ENCODE assay signal across 8 cellular contexts in genomic region chr6:57898850-57899249, GRCh38.
DNase-seq lines count a peak whose midpoint lies in the region; ATAC-seq and TF ChIP-seq lines count a peak whose summit lies in the region.
"Not testable (repeated sequence)": the region's sequence is repeated elsewhere in the genome, so short reads cannot be mapped to it uniquely, and the experiment has no call there.

No MANE protein-coding gene starts in this region.

- ATAC-seq in GM18858 (IDR thresholded peaks at IDR 0.05; ENCODE audit: unreplicated experiment) = peak; percentile 73
- peak; percentile 69 for ATAC-seq in GM19328 (IDR thresholded peaks at IDR 0.05; ENCODE audit: unreplicated experiment)
- ATAC-seq in GM21381 (IDR thresholded peaks at IDR 0.05; ENCODE audit: unreplicated experiment) = peak; percentile 58
- ATAC-seq in HG02571 (IDR thresholded peaks at IDR 0.05; ENCODE audit: unreplicated experiment) = peak; percentile 76
- ATAC-seq in HG02852 (IDR thresholded peaks at IDR 0.05; ENCODE audit: unreplicated experiment) = peak; percentile 78
- peak; percentile 54 for ATAC-seq in HG03064 (IDR thresholded peaks at IDR 0.05; ENCODE audit: low read depth, unreplicated experiment)
- ATAC-seq in HG03469 (IDR thresholded peaks at IDR 0.05; ENCODE audit: unreplicated experiment) = peak; percentile 70

- DNase-seq in GM13977 (ENCODE audit: low spot score) = peak; percentile 1

- in situ Hi-C loops in GM13977 (cut with MboI; ENCODE audit: low pct_unique_long_range_greater_than_20kb, low sequenced_read_pairs, unreplicated experiment) = not testable (repeated sequence)

- not testable (repeated sequence) for TF ChIP-seq CTCF in GM13977 (IDR thresholded peaks at IDR 0.05; ENCODE audit: extremely low read depth, insufficient read depth, missing control alignments)

Comparison
In these comparisons a context has a peak if more than half of its experiments do, and no peak if none do; other contexts are left out.
1. Peak in every context shown above with its lines: DNase-seq and ATAC-seq.